Comparison of ENCODE assay signal across 2 cellular contexts in the genomic region with DNA sequence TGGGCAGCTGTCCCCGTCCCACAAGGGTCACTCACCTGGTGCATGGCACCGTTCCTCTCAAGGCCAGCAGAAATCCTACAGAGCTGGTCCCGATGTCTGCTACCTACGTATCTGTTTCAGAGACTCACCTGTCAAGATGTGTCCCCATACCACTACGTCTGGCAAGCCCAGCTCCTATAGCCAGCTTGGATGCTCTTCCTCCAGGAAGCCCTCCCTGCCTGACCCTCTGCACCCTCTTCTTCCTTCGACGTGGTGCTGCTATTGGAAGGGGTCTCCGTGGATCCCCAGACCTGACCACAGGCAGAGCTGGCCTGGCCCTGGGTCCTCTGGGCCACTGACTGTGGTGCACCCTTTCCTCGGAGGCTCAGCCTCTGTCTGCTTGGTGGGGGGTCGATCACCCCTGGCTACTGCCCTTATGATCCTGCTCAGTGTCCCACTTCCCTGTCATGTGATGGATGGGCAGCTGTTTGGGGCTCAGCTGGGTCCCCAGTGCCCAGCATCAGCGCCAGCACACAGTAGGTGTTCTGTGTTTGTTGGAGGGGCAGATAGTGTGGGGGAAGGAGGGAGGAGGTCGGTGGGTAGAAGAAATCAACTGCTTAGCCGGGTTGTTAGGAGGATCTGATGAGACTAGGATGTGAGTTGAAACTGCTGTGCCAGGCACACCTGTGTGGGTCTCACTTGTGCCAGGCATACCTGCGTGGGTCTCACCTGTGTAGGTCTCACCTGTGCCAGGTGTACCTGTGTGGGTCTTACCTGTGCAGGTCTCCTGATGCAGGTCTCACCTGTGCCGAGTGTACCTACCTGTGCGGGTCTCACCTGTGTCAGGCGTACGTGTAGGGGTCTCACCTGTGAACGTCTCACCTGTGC.
TF ChIP-seq lines count a peak whose summit lies in the region.

No MANE protein-coding gene starts in this region.

TF ChIP-seq in A549, 52 proteins besides CTCF, POLR2A, EP300 and RAD21:
- TF ChIP-seq ZFP36 (IDR thresholded peaks at IDR 0.05; ENCODE audit: borderline replicate concordance, partially characterized antibody) (peak; percentile 53), RNF2 (IDR thresholded peaks at IDR 0.05; ENCODE audit: borderline replicate concordance, low read depth) (no peak)

TF ChIP-seq in K562, 482 proteins besides CTCF, POLR2A, EP300 and RAD21:
- TF ChIP-seq CTBP1 (IDR thresholded peaks at IDR 0.05; ENCODE audit: borderline replicate concordance) (0 out of 2 replicates have a peak, but pooled peaks have one; percentile 31), ZFP36 (IDR thresholded peaks at IDR 0.05; ENCODE audit: low read depth, low read length, partially characterized antibody) (peak; percentile 76), ZNF184 (CRISPR knock-in tag; IDR thresholded peaks at IDR 0.05) (peak; percentile 64; the same call in 1 of the 2 replicates), ZEB2 (IDR thresholded peaks at IDR 0.05) (peak; percentile 95), ZNF408 (CRISPR knock-in tag; IDR thresholded peaks at IDR 0.05; ENCODE audit: low read depth) (no peak), ZNF133 (CRISPR knock-in tag; IDR thresholded peaks at IDR 0.05) (no peak), CBFA2T2 (conservative IDR thresholded peaks at IDR 0.05) (0 out of 2 replicates have a peak, but pooled peaks have one; percentile 11), ZKSCAN1 (IDR thresholded peaks at IDR 0.05; ENCODE audit: low read depth, low read length) (peak; percentile 89)
